In the genomic region with DNA sequence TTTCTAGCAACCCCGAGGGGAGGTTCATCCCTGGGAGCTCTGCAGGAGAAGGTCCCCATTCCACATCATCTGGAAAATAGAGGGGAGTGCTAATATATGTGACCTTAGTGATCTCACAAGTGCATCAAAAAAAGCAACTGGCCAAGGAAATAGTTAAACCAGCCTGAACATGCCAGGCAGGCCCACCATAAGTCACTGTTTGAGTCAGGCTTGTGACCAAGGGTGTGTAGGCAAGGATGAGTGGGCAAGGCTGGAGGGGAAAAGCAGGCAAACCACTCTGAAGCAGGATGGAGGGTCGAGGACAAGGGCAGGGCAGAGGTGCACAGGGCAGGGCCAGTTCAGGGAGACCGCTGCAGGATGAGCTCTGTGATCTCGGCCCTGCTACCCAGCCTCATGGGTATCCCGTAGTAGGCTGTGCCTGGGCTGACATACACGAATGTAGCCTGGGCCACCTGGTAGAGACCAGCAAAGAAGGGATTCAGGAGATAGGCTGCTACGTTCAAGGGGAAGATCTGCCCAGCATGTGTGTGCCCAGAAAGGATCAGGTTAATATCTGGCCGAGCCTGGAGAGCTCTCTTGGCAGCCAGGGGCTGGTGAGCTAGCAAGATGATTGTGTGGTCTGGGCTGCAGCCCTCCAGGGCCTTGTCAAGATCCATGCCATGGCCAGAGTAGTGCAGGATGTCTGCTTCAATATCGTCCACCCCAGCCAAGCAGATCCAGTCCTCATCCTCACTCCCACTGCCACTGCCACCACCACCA, we compare ENCODE assay signal across 24 cellular contexts. TPM values are rescaled to one million over a fixed set of nuclear protein-coding genes. Genes with fewer than 3 reads are reported as not detected.
A peak's percentile ranks its signal among the peaks of the same experiment; 100 is the strongest.
DNase-seq lines count a peak whose midpoint lies in the region; ATAC-seq and TF ChIP-seq lines count a peak whose summit lies in the region.
"Had no signal": no experiment of that assay in that cellular context is flagged by ENCODE, and none has a peak within 500 bp of the region (broad histone marks: within the 10 kb centered on the region; RNA-seq: fewer than 3 reads in every experiment).

No MANE protein-coding gene starts in this region.

- H3K36me3 ChIP-seq in heart left ventricle (peaks cover 0 to 36% (median 12%) of the 10 kb centered on the region in 9 donors), WERI-Rb-1 (peaks cover 7% of the 10 kb centered on the region)

- no peak overlapping the region for H3K4me3 Mint-ChIP-seq in T-helper 17 cell
- H3K4me3 Mint-ChIP-seq in stimulated activated effector memory CD8-positive, alpha-beta T cell treated with anti-CD3 and anti-CD28 coated beads, Interleukin-12 subunit alpha, Interleukin-12 subunit beta, amount 100 ng/mL, for 72 hours = peak overlapping the region; percentile 11
- H3K4me3 Mint-ChIP-seq: activated CD4-positive, alpha-beta T cell treated with anti-CD3 and anti-CD28 coated beads for 36 hours; activated naive CD8-positive, alpha-beta T cell treated with anti-CD3 and anti-CD28 coated beads for 36 hours; HFFc6 had no signal

- peaks cover 14% of the 10 kb centered on the region for H3K36me3 Mint-ChIP-seq in T-helper 17 cell (ENCODE audit: low read depth)
- peaks cover 41% of the 10 kb centered on the region for H3K36me3 Mint-ChIP-seq in stimulated activated effector memory CD8-positive, alpha-beta T cell treated with anti-CD3 and anti-CD28 coated beads, Interleukin-12 subunit alpha, Interleukin-12 subunit beta, amount 100 ng/mL, for 72 hours

- H3K27me3 ChIP-seq in heart left ventricle = no peaks in the 10 kb centered on the region
- no peaks in the 10 kb centered on the region for H3K27me3 ChIP-seq in foreskin keratinocyte
- no peaks in the 10 kb centered on the region for H3K27me3 ChIP-seq in WERI-Rb-1 (ENCODE audit: insufficient read depth, low read depth, severe bottlenecking)
- H3K27me3 ChIP-seq: Peyer's patch, SJSA1, spleen had no signal

- H3K27me3 Mint-ChIP-seq in T-helper 17 cell = no peaks in the 10 kb centered on the region
- H3K27me3 Mint-ChIP-seq: activated CD4-positive, alpha-beta T cell treated with anti-CD3 and anti-CD28 coated beads for 36 hours; activated naive CD8-positive, alpha-beta T cell treated with anti-CD3 and anti-CD28 coated beads for 36 hours had no signal

- intact Hi-C loops in heart left ventricle (cut with DNase I) (no loop called here), cardiac septum (cut with DNase I) (no loop called here)

- no peak overlapping the region for H3K4me3 ChIP-seq in heart left ventricle
- H3K4me3 ChIP-seq in WERI-Rb-1 (ENCODE audit: low read depth, low read length) = no peak overlapping the region
- H3K4me3 ChIP-seq: mucosa of descending colon, Peyer's patch, SJSA1, spleen had no signal

- peak overlapping the region; percentile 86 for H3K27ac Mint-ChIP-seq in T-helper 17 cell
- H3K27ac Mint-ChIP-seq in stimulated activated effector memory CD8-positive, alpha-beta T cell treated with anti-CD3 and anti-CD28 coated beads, Interleukin-12 subunit alpha, Interleukin-12 subunit beta, amount 100 ng/mL, for 72 hours = peak overlapping the region; percentile 82
- H3K27ac Mint-ChIP-seq: activated CD4-positive, alpha-beta T cell treated with anti-CD3 and anti-CD28 coated beads for 36 hours; activated naive CD8-positive, alpha-beta T cell treated with anti-CD3 and anti-CD28 coated beads for 36 hours; activated T-helper 2 cell treated with anti-CD3 and anti-CD28 coated beads, Interferon-gamma antibody, Interleukin-2, Interleukin-4, amounts not matched to agents 10 μg/mL and 5 μg/mL and 100 μg/mL, durations not matched to agents 14 hours and 24 hours and 36 hours; HFFc6 had no signal

- no peak for TF ChIP-seq CTCF in heart left ventricle (IDR thresholded peaks at IDR 0.05)
- TF ChIP-seq CTCF in foreskin keratinocyte (conservative IDR thresholded peaks at IDR 0.05) = no peak
- no peak for TF ChIP-seq CTCF in WERI-Rb-1 (IDR thresholded peaks at IDR 0.05; ENCODE audit: low read depth, low read length)

- no peaks in the 10 kb centered on the region for H3K9me3 Mint-ChIP-seq in stimulated activated effector memory CD8-positive, alpha-beta T cell treated with anti-CD3 and anti-CD28 coated beads, Interleukin-12 subunit alpha, Interleukin-12 subunit beta, amount 100 ng/mL, for 72 hours
- H3K9me3 Mint-ChIP-seq: HFFc6 had no signal

- no peak for TF ChIP-seq POLR2A in heart left ventricle (IDR thresholded peaks at IDR 0.05)

- H3K4me1 Mint-ChIP-seq in T-helper 17 cell = peaks cover 67% of the 10 kb centered on the region
- peaks cover 80% of the 10 kb centered on the region for H3K4me1 Mint-ChIP-seq in stimulated activated effector memory CD8-positive, alpha-beta T cell treated with anti-CD3 and anti-CD28 coated beads, Interleukin-12 subunit alpha, Interleukin-12 subunit beta, amount 100 ng/mL, for 72 hours

- peaks cover 0 to 7% (median 0%) of the 10 kb centered on the region in 12 donors for H3K9me3 ChIP-seq in heart left ventricle
- H3K9me3 ChIP-seq in T-helper 17 cell (ENCODE audit: control insufficient read depth, low read length, poor library complexity, severe bottlenecking) = no peaks in the 10 kb centered on the region
- H3K9me3 ChIP-seq in WERI-Rb-1 (ENCODE audit: severe bottlenecking) = no peaks in the 10 kb centered on the region
- H3K9me3 ChIP-seq: mucosa of descending colon, Peyer's patch, SJSA1, spleen had no signal

- WGBS in heart left ventricle, 4 donors = 68 to 78% (median 73%) methylated on average over 8 to 9 of the region's 9 CpGs

- ATAC-seq in heart left ventricle (peak in 3 of 4 donors; percentile 14 to 44 (median 41)), T-helper 17 cell (no peak), foreskin keratinocyte (peak; percentile 9), GM18858 (IDR thresholded peaks at IDR 0.05; ENCODE audit: unreplicated experiment) (no peak)
- ATAC-seq in stimulated activated effector memory CD8-positive, alpha-beta T cell treated with anti-CD3 and anti-CD28 coated beads, Interleukin-12 subunit alpha, Interleukin-12 subunit beta, amount 100 ng/mL, for 72 hours = peak; percentile 25
- ATAC-seq: activated CD4-positive, alpha-beta T cell treated with anti-CD3 and anti-CD28 coated beads for 36 hours; mucosa of descending colon had no signal

- peak in 1 of 5 donors; percentile 39 for DNase-seq in heart left ventricle
- DNase-seq in cardiac septum (ENCODE audit: low spot score) = no peak
- no peak for DNase-seq in T-helper 17 cell
- DNase-seq in foreskin keratinocyte = peak; percentile 10 to 53
- DNase-seq in stimulated activated effector memory CD8-positive, alpha-beta T cell treated with anti-CD3 and anti-CD28 coated beads, Interleukin-12 subunit alpha, Interleukin-12 subunit beta, amount 100 ng/mL, for 72 hours (ENCODE audit: low spot score in 2 of 2) = no peak
- no peak for DNase-seq in WERI-Rb-1
- no peak for DNase-seq in DMS53 (lab: John Stamatoyannopoulos, UW)
- DNase-seq: activated CD4-positive, alpha-beta T cell treated with anti-CD3 and anti-CD28 coated beads for 36 hours; activated naive CD8-positive, alpha-beta T cell treated with anti-CD3 and anti-CD28 coated beads for 36 hours; DMS153; foreskin melanocyte; HFFc6; mucosa of descending colon; NCI-H1048; NCI-H187 treated with DMSO at 0.1 percent for 48 hours; NCI-H524 treated with DMSO at 0.1 percent for 48 hours; Peyer's patch; spleen; stimulated activated CD4-positive, alpha-beta T cell treated with anti-CD3 and anti-CD28 coated beads, Interleukin-2, amount 100 ng/mL, for 48 hours; stimulated activated naive CD4-positive, alpha-beta T cell treated with Interleukin-2 at 50 U/mL for 16 hours; T-helper 1 cell had no signal

- H3K4me1 ChIP-seq in heart left ventricle = peaks cover 0 to 44% (median 11%) of the 10 kb centered on the region in 12 donors
- peaks cover 7% of the 10 kb centered on the region for H3K4me1 ChIP-seq in foreskin keratinocyte

- H3K27ac ChIP-seq in heart left ventricle (peak overlapping the region in 2 of 12 donors; percentile 6 to 39), foreskin keratinocyte (no peak overlapping the region), WERI-Rb-1 (no peak overlapping the region)
- H3K27ac ChIP-seq: Peyer's patch, SJSA1 had no signal

RNA-seq across cellular contexts. Expression of gene GLB1, which starts 4.3 kb away (rescaled TPM):
- 10 to 100 TPM; 19.2 to 54.3 (median 23.2) TPM for total RNA-seq in heart left ventricle
- 10 to 100 TPM in 1 of 2 donors, 1 to 10 TPM in 1; 5.2 to 16.9 TPM for polyA plus RNA-seq in heart left ventricle
- total RNA-seq in cardiac septum = 20.5 TPM
- total RNA-seq in T-helper 17 cell = 10 to 100 TPM; 29.8 to 37.3 TPM
- total RNA-seq in foreskin keratinocyte = 49.8 and 51.2 TPM in 2 replicates
- 40.5 and 43.5 TPM in 2 replicates for polyA plus RNA-seq in foreskin keratinocyte

RNA-seq across cellular contexts. Expression of gene TMPPE, which starts 4.3 kb away (rescaled TPM):
- total RNA-seq in heart left ventricle (1 to 10 TPM; 3.7 to 9.3 (median 5.7) TPM), cardiac septum (5.4 TPM), T-helper 17 cell (10 to 100 TPM; 13.6 to 15.0 TPM), foreskin keratinocyte (5.5 and 6.0 TPM in 2 replicates)
- polyA plus RNA-seq in heart left ventricle (1 to 10 TPM in 1 of 2 donors, under 1 TPM in 1; 0.61 to 2.1 TPM), foreskin keratinocyte (0.30 and 0.31 TPM in 2 replicates)

RNA-seq across cellular contexts. Expression of gene CRTAP, which starts 21.1 kb away (rescaled TPM):
- 100 to 1,000 TPM in 4 of 9 donors, 10 to 100 TPM in 5; 62.6 to 148 (median 92.7) TPM for total RNA-seq in heart left ventricle
- 10 to 100 TPM; 16.1 to 64.4 TPM for polyA plus RNA-seq in heart left ventricle
- 91.7 TPM for total RNA-seq in cardiac septum
- 10 to 100 TPM; 57.3 to 62.8 TPM for total RNA-seq in T-helper 17 cell
- total RNA-seq in foreskin keratinocyte = 122 and 139 TPM in 2 replicates
- 116 and 138 TPM in 2 replicates for polyA plus RNA-seq in foreskin keratinocyte

Comparison
In these comparisons a context has a peak if more than half of its experiments do, and no peak if none do; other contexts are left out.
1. ATAC-seq: peak in heart left ventricle (3 of 4), foreskin keratinocyte (single experiment) and stimulated activated effector memory CD8-positive, alpha-beta T cell treated with anti-CD3 and anti-CD28 coated beads, Interleukin-12 subunit alpha, Interleukin-12 subunit beta, amount 100 ng/mL, for 72 hours (single experiment); none in T-helper 17 cell (single experiment) and GM18858 (single experiment).
2. DNase-seq: peak in foreskin keratinocyte (2 of 2); none in cardiac septum (single experiment), T-helper 17 cell (0 of 3), stimulated activated effector memory CD8-positive, alpha-beta T cell treated with anti-CD3 and anti-CD28 coated beads, Interleukin-12 subunit alpha, Interleukin-12 subunit beta, amount 100 ng/mL, for 72 hours (0 of 2), WERI-Rb-1 (single experiment) and DMS53 (single experiment).